In the genomic region with DNA sequence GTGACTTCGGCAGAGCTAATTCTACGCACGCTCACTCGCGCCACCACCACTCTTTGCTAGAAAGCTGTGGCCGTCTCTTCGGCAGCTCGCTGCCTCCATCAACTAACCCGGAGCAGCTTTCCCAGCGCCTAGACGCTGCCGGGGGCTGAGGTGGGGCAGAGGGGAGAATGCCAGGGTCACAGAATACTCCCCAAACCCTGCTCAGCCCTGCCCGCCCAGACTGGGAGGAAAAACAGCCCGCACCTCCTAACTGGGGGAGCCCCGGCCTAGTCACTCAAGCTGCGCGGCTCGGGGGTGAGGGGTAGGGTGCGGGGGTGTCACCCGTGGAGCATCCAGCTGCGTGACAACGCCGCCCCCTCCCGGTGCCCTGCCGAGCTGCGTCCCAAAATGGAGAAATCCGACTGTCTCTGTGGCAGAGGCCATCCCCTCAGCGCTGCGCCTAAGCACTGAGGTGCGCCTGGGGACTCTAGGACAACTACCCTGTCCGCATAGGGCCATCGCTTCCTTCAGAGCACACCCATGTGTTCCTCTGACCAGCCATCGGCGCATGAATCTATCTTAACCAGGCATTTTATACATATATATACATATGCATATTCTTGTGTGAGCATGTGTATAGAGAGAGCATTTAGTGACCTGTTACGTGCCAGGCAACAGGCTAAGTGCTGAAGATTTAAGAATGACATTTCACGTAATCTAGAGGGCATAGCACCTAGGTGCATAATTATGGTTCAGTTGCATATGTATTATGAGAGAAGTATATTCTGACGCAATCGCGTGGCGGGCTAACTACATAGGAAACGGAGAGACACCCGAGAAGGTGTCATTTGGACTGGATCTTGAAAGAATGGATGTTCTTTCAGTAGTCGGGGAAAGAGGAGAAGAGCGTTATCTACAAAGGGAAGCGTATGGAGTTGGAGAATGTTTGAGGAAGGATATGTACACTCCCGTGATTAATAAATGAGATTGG, we compare ENCODE assay signal across 8 cellular contexts. TPM values are rescaled to one million over a fixed set of nuclear protein-coding genes. Genes with fewer than 3 reads are reported as not detected.
A peak's percentile ranks its signal among the peaks of the same experiment; 100 is the strongest.
DNase-seq lines count a peak whose midpoint lies in the region; ATAC-seq and TF ChIP-seq lines count a peak whose summit lies in the region.

No MANE protein-coding gene starts in this region.

- intact Hi-C loops in activated CD8-positive, alpha-beta T cell treated with anti-CD3 and anti-CD28 coated beads for 36 hours (cut with micrococcal nuclease): loop anchor here (10.0 kb wide), 2 partner anchors 1149 to 1419 kb away; no protein-coding TSS in a partner anchor

- peak overlapping the region; percentile 95 for H3K27ac ChIP-seq in duodenal mucosa (ENCODE audit: low read depth, low read length)

- H3K4me3 ChIP-seq in duodenal mucosa (ENCODE audit: low read depth in 1 of 2, low read length in 2 of 2): peak overlapping the region; percentile 81 to 95

- H3K9ac ChIP-seq in duodenal mucosa (ENCODE audit: low read depth in 1 of 2, low read length in 2 of 2): peak overlapping the region; percentile 71 to 81

- peaks cover 0 to 5% of the 10 kb centered on the region in 2 donors for H3K36me3 ChIP-seq in duodenal mucosa (ENCODE audit: control insufficient read depth in 1 of 2, insufficient read depth in 2 of 2, low read length in 2 of 2)

- H3K27ac Mint-ChIP-seq in activated CD8-positive, alpha-beta T cell treated with anti-CD3 and anti-CD28 coated beads for 36 hours: peak overlapping the region; percentile 66

- no peaks in the 10 kb centered on the region for H3K27me3 ChIP-seq in duodenal mucosa (ENCODE audit: control insufficient read depth in 1 of 2, insufficient read depth in 2 of 2, low read length in 2 of 2)

- H3K9me3 ChIP-seq in duodenal mucosa (ENCODE audit: control insufficient read depth in 1 of 2, low read length in 2 of 2): no peaks in the 10 kb centered on the region

- peaks cover 26% of the 10 kb centered on the region for H3K4me1 Mint-ChIP-seq in activated CD8-positive, alpha-beta T cell treated with anti-CD3 and anti-CD28 coated beads for 36 hours (ENCODE audit: low read depth)

- H3K4me1 ChIP-seq in duodenal mucosa (ENCODE audit: control insufficient read depth in 1 of 2, insufficient read depth in 2 of 2, low read length in 2 of 2): peaks cover 8 to 18% of the 10 kb centered on the region in 2 donors

- peak; percentile 74 for TF ChIP-seq CTCF in activated CD8-positive, alpha-beta T cell treated with anti-CD3 and anti-CD28 coated beads for 36 hours (IDR thresholded peaks at IDR 0.05)

- H3K27me3 Mint-ChIP-seq in activated CD8-positive, alpha-beta T cell treated with anti-CD3 and anti-CD28 coated beads for 36 hours: peaks cover 25% of the 10 kb centered on the region

- no peaks in the 10 kb centered on the region for H3K36me3 Mint-ChIP-seq in activated CD8-positive, alpha-beta T cell treated with anti-CD3 and anti-CD28 coated beads for 36 hours (ENCODE audit: low read depth)

- DNase-seq in NCI-H510A treated with DMSO at 0.1 percent for 48 hours (lab: John Stamatoyannopoulos, UW) (peak; percentile 45), lung microvascular endothelial cell (ENCODE audit: low read depth in 2 of 2) (peak; percentile 71), DMS79 (lab: John Stamatoyannopoulos, UW) (no peak)
- DNase-seq in activated CD8-positive, alpha-beta T cell treated with anti-CD3 and anti-CD28 coated beads for 36 hours: peak; percentile 91
- peak; percentile 75 to 87 (median 83) for DNase-seq in stimulated activated CD4-positive, alpha-beta T cell treated with anti-CD3 and anti-CD28 coated beads, TNF-alpha, amount 100 ng/mL, for 4 hours (ENCODE audit: low read depth in 3 of 3)

- H3K4me3 Mint-ChIP-seq in activated CD8-positive, alpha-beta T cell treated with anti-CD3 and anti-CD28 coated beads for 36 hours: peak overlapping the region; percentile 76

- POLR2A ChIA-PET in activated CD8-positive, alpha-beta T cell treated with anti-CD3 and anti-CD28 coated beads for 36 hours (lab: Charles Lee): interaction anchor here (0.9 kb wide), 1 partner anchor 11 kb away, joined by 3 read pairs; no protein-coding TSS in a partner anchor

- H3K9me3 Mint-ChIP-seq in activated CD8-positive, alpha-beta T cell treated with anti-CD3 and anti-CD28 coated beads for 36 hours: no peaks in the 10 kb centered on the region

- ATAC-seq in GM18858 (IDR thresholded peaks at IDR 0.05; ENCODE audit: unreplicated experiment) (peak; percentile 33), HG03025 (IDR thresholded peaks at IDR 0.05; ENCODE audit: low FRiP score, unreplicated experiment) (peak; percentile 28)
- peak; percentile 73 for ATAC-seq in activated CD8-positive, alpha-beta T cell treated with anti-CD3 and anti-CD28 coated beads for 36 hours

- CTCF ChIA-PET in activated CD8-positive, alpha-beta T cell treated with anti-CD3 and anti-CD28 coated beads for 36 hours (lab: Charles Lee): interaction anchor here (0.6 to 1.8 kb wide), 15 partner anchors 10 to 1623 kb away, joined by 3 to 7 read pairs (median 3); no protein-coding TSS in a partner anchor

RNA-seq across cellular contexts. Expression of a gene that starts 1.5 kb away (rescaled TPM):
- 1 to 10 TPM; 1.1 to 1.2 TPM for total RNA-seq in activated CD8-positive, alpha-beta T cell treated with anti-CD3 and anti-CD28 coated beads for 36 hours
- total RNA-seq in lung microvascular endothelial cell: 0.60 and 2.6 TPM in 2 replicates
